Comparison of ENCODE assay signal across 8 cellular contexts in genomic region chr9:127802576-127803443, GRCh38. TPM values are rescaled to one million over a fixed set of nuclear protein-coding genes. Genes with fewer than 3 reads are reported as not detected.
A peak's percentile ranks its signal among the peaks of the same experiment; 100 is the strongest.
DNase-seq lines count a peak whose midpoint lies in the region; ATAC-seq and TF ChIP-seq lines count a peak whose summit lies in the region.

TSS of gene FPGS (plus strand) at chr9:127802882. CDS start at chr9:127802925, 43 bp downstream.

- H3K4me3 ChIP-seq in right cardiac atrium (ENCODE audit: low read length) (peak within 1 kb of the TSS; percentile 87), rectal smooth muscle tissue (ENCODE audit: low read length) (peak within 1 kb of the TSS; percentile 88), vagina (peak within 1 kb of the TSS; percentile 69 to 78)

- ATAC-seq in HG02798 (IDR thresholded peaks at IDR 0.05; ENCODE audit: poor library complexity, unreplicated experiment) = peak; percentile 80
- ATAC-seq in right cardiac atrium = peak; percentile 92 to 94

- intact Hi-C loops in right cardiac atrium (cut with DNase I) (loop anchor here in 2 of 4 donors (5.0 to 10.0 kb wide), 2 partner anchors 72 to 114 kb away; partner anchors contain the start of genes AK1 (in 2 of the 2) and ST6GALNAC4 (in 1 of the 2)), vagina (cut with DNase I) (no loop called here)

- peak within 1 kb of the TSS; percentile 97 for H3K4me3 Mint-ChIP-seq in T-helper 2 cell treated with Interferon-gamma antibody and Interleukin-4, amounts not matched to agents 5 μg/mL and 100 μg/mL, for 36 hours

- TF ChIP-seq CTCF in vagina (IDR thresholded peaks at IDR 0.05) = no peak

- DNase-seq in NCI-H146 treated with DMSO at 0.1 percent for 48 hours (lab: John Stamatoyannopoulos, UW; ENCODE audit: unreplicated experiment) (peak; percentile 53), anterior cingulate cortex (lab: John Stamatoyannopoulos, UW) (peak; percentile 43 to 94 (median 84)), right cardiac atrium (peak; percentile 95 to 97 (median 96)), vagina (ENCODE audit: extremely low spot score in 2 of 2) (peak in 1 of 2 donors; percentile 96)
- DNase-seq in T-helper 2 cell treated with Interferon-gamma antibody and Interleukin-4, amounts not matched to agents 5 μg/mL and 100 μg/mL, for 36 hours (ENCODE audit: low spot score) = peak; percentile 82

- WGBS in right cardiac atrium = under 1% methylated on average over 83 of the region's 83 CpGs

- peaks cover 19% of the 10 kb centered on the region for H3K4me1 Mint-ChIP-seq in T-helper 2 cell treated with Interferon-gamma antibody and Interleukin-4, amounts not matched to agents 5 μg/mL and 100 μg/mL, for 36 hours (ENCODE audit: low read depth)

- H3K27ac ChIP-seq in right cardiac atrium (ENCODE audit: low read length) (peak within 1 kb of the TSS; percentile 97), rectal smooth muscle tissue (ENCODE audit: low read depth, low read length) (peak within 1 kb of the TSS; percentile 80), vagina (peak within 1 kb of the TSS; percentile 90)

- H3K36me3 ChIP-seq in rectal smooth muscle tissue (ENCODE audit: control insufficient read depth, insufficient read depth, low read length) (peaks cover 4% of the 10 kb centered on the region), vagina (peaks cover 0 to 8% of the 10 kb centered on the region in 2 donors)

- H3K27me3 ChIP-seq in right cardiac atrium (ENCODE audit: control insufficient read depth, insufficient read depth) (no peaks in the 10 kb centered on the region), rectal smooth muscle tissue (ENCODE audit: control insufficient read depth, insufficient read depth, low read length) (no peaks in the 10 kb centered on the region), vagina (no peaks in the 10 kb centered on the region)

- H3K27me3 Mint-ChIP-seq in T-helper 2 cell treated with Interferon-gamma antibody and Interleukin-4, amounts not matched to agents 5 μg/mL and 100 μg/mL, for 36 hours (ENCODE audit: low read depth) = no peaks in the 10 kb centered on the region

- peak within 1 kb of the TSS; percentile 94 for H3K27ac Mint-ChIP-seq in T-helper 2 cell treated with Interferon-gamma antibody and Interleukin-4, amounts not matched to agents 5 μg/mL and 100 μg/mL, for 36 hours

- no peaks in the 10 kb centered on the region for H3K9me3 Mint-ChIP-seq in T-helper 2 cell treated with Interferon-gamma antibody and Interleukin-4, amounts not matched to agents 5 μg/mL and 100 μg/mL, for 36 hours

- peak within 1 kb of the TSS; percentile 79 for H3K9ac ChIP-seq in rectal smooth muscle tissue (ENCODE audit: low read length)

- H3K36me3 Mint-ChIP-seq in T-helper 2 cell treated with Interferon-gamma antibody and Interleukin-4, amounts not matched to agents 5 μg/mL and 100 μg/mL, for 36 hours (ENCODE audit: low read depth) = peaks cover 17% of the 10 kb centered on the region

- H3K4me1 ChIP-seq in right cardiac atrium (ENCODE audit: control insufficient read depth, insufficient read depth, low read length) = peaks cover 4% of the 10 kb centered on the region
- H3K4me1 ChIP-seq in rectal smooth muscle tissue (ENCODE audit: control insufficient read depth, insufficient read depth, low read length) = peaks cover 10% of the 10 kb centered on the region
- peaks cover 33% of the 10 kb centered on the region for H3K4me1 ChIP-seq in vagina

- H3K9me3 ChIP-seq in right cardiac atrium (ENCODE audit: control insufficient read depth, low read length) (no peaks in the 10 kb centered on the region), vagina (no peaks in the 10 kb centered on the region)

- peak; percentile 89 for TF ChIP-seq POLR2A in GM15510 (IDR thresholded peaks at IDR 0.05; ENCODE audit: borderline replicate concordance, extremely low read depth, insufficient read length)
- peak in 1 of 2 donors; percentile 22 for TF ChIP-seq POLR2A in vagina (IDR thresholded peaks at IDR 0.05)

RNA-seq across cellular contexts. Expression of gene FPGS, which starts in this region (rescaled TPM):
- total RNA-seq in right cardiac atrium (10 to 100 TPM; 34.1 to 53.1 (median 45.6) TPM), vagina (99.7 TPM)
- polyA plus RNA-seq in right cardiac atrium = 30.1 TPM
